ENCODE assay signal across 2 cellular contexts in the genomic region with DNA sequence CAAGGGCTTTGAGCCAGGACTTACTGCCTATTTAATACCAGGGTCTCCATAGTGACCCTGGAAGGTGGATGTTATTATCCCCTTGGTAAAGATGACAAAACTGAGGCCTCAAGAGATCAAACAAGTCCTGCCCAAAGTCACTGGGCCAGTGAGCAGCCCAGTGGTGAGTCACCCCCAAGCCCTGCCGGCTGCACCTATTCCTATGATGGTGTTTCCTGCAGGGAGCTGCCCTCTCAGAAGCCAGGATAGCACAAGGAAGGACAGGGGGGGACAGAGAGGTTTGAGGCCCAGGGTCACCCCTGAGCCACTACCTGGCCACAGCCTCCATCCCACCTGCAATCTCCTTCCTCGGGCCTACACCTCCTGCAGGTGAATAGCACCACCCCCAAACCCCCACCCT.
TF ChIP-seq lines count a peak whose summit lies in the region.

No MANE protein-coding gene starts in this region.

TF ChIP-seq in H1, 55 proteins besides CTCF, POLR2A, EP300 and RAD21 (continued from another document):
- no peak for TF ChIP-seq RNF2 (IDR thresholded peaks at IDR 0.05; ENCODE audit: borderline replicate concordance, low read depth, low read length, missing control alignments, poor library complexity, severe bottlenecking)

TF ChIP-seq in SK-N-SH treated with all-trans-retinoic acid at 6 μM for 48 hours, 23 proteins besides CTCF, POLR2A, EP300 and RAD21 (continued from another document):
- no peak for TF ChIP-seq ZNF8 (CRISPR knock-in tag; IDR thresholded peaks at IDR 0.05)
- TF ChIP-seq ZFP30 (CRISPR knock-in tag; IDR thresholded peaks at IDR 0.05) = no peak
- no peak for TF ChIP-seq TOX (CRISPR knock-in tag; IDR thresholded peaks at IDR 0.05; ENCODE audit: borderline replicate concordance)
- TF ChIP-seq CSRNP3 (CRISPR knock-in tag; IDR thresholded peaks at IDR 0.05) = no peak
- no peak for TF ChIP-seq TSHZ2 (CRISPR knock-in tag; IDR thresholded peaks at IDR 0.05)
- no peak for TF ChIP-seq CREB5 (CRISPR knock-in tag; IDR thresholded peaks at IDR 0.05; ENCODE audit: low read depth)
- no peak for TF ChIP-seq CSDC2 (CRISPR knock-in tag; IDR thresholded peaks at IDR 0.05)
- no peak for TF ChIP-seq TCF4 (CRISPR knock-in tag; IDR thresholded peaks at IDR 0.05; ENCODE audit: borderline replicate concordance)
- TF ChIP-seq ESRRG (CRISPR knock-in tag; IDR thresholded peaks at IDR 0.05) = no peak
- TF ChIP-seq PPARA (CRISPR knock-in tag; IDR thresholded peaks at IDR 0.05; ENCODE audit: borderline replicate concordance) = no peak
- no peak for TF ChIP-seq ZC3H10 (CRISPR knock-in tag; IDR thresholded peaks at IDR 0.05)
- no peak for TF ChIP-seq ZNF565 (CRISPR knock-in tag; conservative IDR thresholded peaks at IDR 0.05; ENCODE audit: low read depth)
- TF ChIP-seq SNAI2 (CRISPR knock-in tag; IDR thresholded peaks at IDR 0.05) = no peak
- no peak for TF ChIP-seq BACH2 (CRISPR knock-in tag; IDR thresholded peaks at IDR 0.05; ENCODE audit: borderline replicate concordance)
- TF ChIP-seq OSR1 (CRISPR knock-in tag; IDR thresholded peaks at IDR 0.05) = no peak
TF ChIP-seq in SK-N-SH treated with all-trans-retinoic acid at 6 μM for 48 hours: peak in this region for 0.
